8 cellular contexts compared by ENCODE assay signal in genomic region chr5:73625314-73625904, GRCh38. TPM values are rescaled to one million over a fixed set of nuclear protein-coding genes. Genes with fewer than 3 reads are reported as not detected.
DNase-seq lines count a peak whose midpoint lies in the region; ATAC-seq, FAIRE-seq and TF ChIP-seq lines count a peak whose summit lies in the region.

No MANE protein-coding gene starts in this region.

- H3K4me1 ChIP-seq in BLaER1 treated with 17β-estradiol and CSF1 and Interleukin-3, amounts not matched to agents 10 nM and 100 nM, result peaks cover 0 to 14% (median 5%) of the 10 kb centered on the region in 10 experiments; a peak in 6 of 20 replicates
- H3K4me1 ChIP-seq in body of pancreas (peaks cover 59% of the 10 kb centered on the region), keratinocyte (ENCODE audit: control insufficient read depth, extremely low read depth, insufficient read depth, low read length) (peaks cover 31% of the 10 kb centered on the region), subcutaneous abdominal adipose tissue (ENCODE audit: control insufficient read depth in 5 of 5, insufficient read depth in 5 of 5, low read length in 5 of 5) (peaks cover 0 to 21% (median 19%) of the 10 kb centered on the region in 5 donors)

- H3K27me3 ChIP-seq in BLaER1 treated with 17β-estradiol and CSF1 and Interleukin-3, amounts not matched to agents 10 nM and 100 nM, result peaks cover 8 to 17% (median 13%) of the 10 kb centered on the region in 11 experiments; a peak in 17 of 22 replicates
- H3K27me3 ChIP-seq in body of pancreas (no peaks in the 10 kb centered on the region), keratinocyte (ENCODE audit: control insufficient read depth, extremely low read depth, insufficient read depth, low read length) (no peaks in the 10 kb centered on the region), subcutaneous abdominal adipose tissue (ENCODE audit: control insufficient read depth in 5 of 5, insufficient read depth in 4 of 5, low read length in 5 of 5) (no peaks in the 10 kb centered on the region)

- ATAC-seq in HG02970 (IDR thresholded peaks at IDR 0.05; ENCODE audit: low FRiP score, unreplicated experiment) (peak; percentile 25), body of pancreas (peak; percentile 50), GM21526 (IDR thresholded peaks at IDR 0.05; ENCODE audit: low FRiP score, unreplicated experiment) (no peak)

- no peaks in the 10 kb centered on the region for H3K9me3 ChIP-seq in BLaER1 treated with 17β-estradiol and CSF1 and Interleukin-3, amounts not matched to agents 10 nM and 100 nM (replicated peaks in 1 of 11)
- H3K9me3 ChIP-seq in body of pancreas (no peaks in the 10 kb centered on the region), keratinocyte (ENCODE audit: control insufficient read depth, low read depth, low read length) (no peaks in the 10 kb centered on the region), subcutaneous abdominal adipose tissue (ENCODE audit: control insufficient read depth in 5 of 5, low read length in 5 of 5) (no peaks in the 10 kb centered on the region)

- H2AFZ ChIP-seq in keratinocyte (ENCODE audit: control insufficient read depth, low read length), result peak overlapping the region; percentile 79

- 4 to 7% methylated on average over 8 to 13 of the region's 28 CpGs for WGBS in body of pancreas, 2 donors

- H3K4me3 ChIP-seq in BLaER1 treated with 17β-estradiol and CSF1 and Interleukin-3, amounts not matched to agents 10 nM and 100 nM, result peak overlapping the region; percentile 66 to 80 (median 70)
- H3K4me3 ChIP-seq in body of pancreas (peak overlapping the region; percentile 34 to 45), keratinocyte (ENCODE audit: control insufficient read depth in 2 of 3, extremely low read depth in 1 of 3, insufficient read depth in 2 of 3, low read depth in 1 of 3, low read length in 3 of 3) (peak overlapping the region; percentile 30 to 59 (median 56)), subcutaneous abdominal adipose tissue (ENCODE audit: low read depth in 1 of 5, low read length in 5 of 5) (peak overlapping the region; percentile 61 to 82 (median 69))

- peak; percentile 48 for FAIRE-seq in keratinocyte (lab: Jason Lieb, UNC)

- peak overlapping the region; percentile 62 to 79 (median 72); a peak in 20 of 22 replicates for H3K9ac ChIP-seq in BLaER1 treated with 17β-estradiol and CSF1 and Interleukin-3, amounts not matched to agents 10 nM and 100 nM
- H3K9ac ChIP-seq in keratinocyte (ENCODE audit: control insufficient read depth, extremely low read depth, insufficient read depth, low read length), result peak overlapping the region; percentile 75
- peak overlapping the region in 4 of 5 donors; percentile 57 to 75 (median 68) for H3K9ac ChIP-seq in subcutaneous abdominal adipose tissue (ENCODE audit: low read length in 5 of 5)

- dilution Hi-C loops in keratinocyte (cut with MboI; ENCODE audit: extremely low pct_ligation_motif_present, low sequenced_read_pairs), result no loop called here

- no peaks in the 10 kb centered on the region for H4K20me1 ChIP-seq in BLaER1 treated with 17β-estradiol and CSF1 and Interleukin-3, amounts not matched to agents 10 nM and 100 nM
- H4K20me1 ChIP-seq in keratinocyte (ENCODE audit: control insufficient read depth, extremely low read depth, insufficient read depth, low read length), result no peaks in the 10 kb centered on the region

- DNase-seq in body of pancreas (no peak), keratinocyte (ENCODE audit: low read depth, low spot score) (no peak), NCI-H748 (lab: John Stamatoyannopoulos, UW; ENCODE audit: unreplicated experiment) (no peak)
- no peak for DNase-seq in activated naive CD4-positive, alpha-beta T cell treated with Interleukin-2 at 50 U/mL for 16 hours

- no peak for TF ChIP-seq CTCF in body of pancreas (IDR thresholded peaks at IDR 0.05)
- TF ChIP-seq CTCF in keratinocyte (optimal IDR thresholded peaks at IDR 0.05 in 1 of 3, IDR thresholded peaks at IDR 0.05 in 1 of 3, conservative IDR thresholded peaks at IDR 0.05 in 1 of 3; ENCODE audit: extremely low read depth in 1 of 3, insufficient read depth in 2 of 3, low read length in 3 of 3), result no peak

- H3K36me3 ChIP-seq in BLaER1 treated with 17β-estradiol and CSF1 and Interleukin-3, amounts not matched to agents 10 nM and 100 nM, result no peaks in the 10 kb centered on the region
- H3K36me3 ChIP-seq in body of pancreas (replicated peaks in 1 of 2; ENCODE audit: insufficient read depth in 1 of 2, low read depth in 2 of 2) (no peaks in the 10 kb centered on the region), keratinocyte (ENCODE audit: control insufficient read depth in 2 of 2, extremely low read depth in 1 of 2, insufficient read depth in 2 of 2, low read length in 2 of 2) (peaks cover 0 to 2% of the 10 kb centered on the region in 2 experiments), subcutaneous abdominal adipose tissue (ENCODE audit: control insufficient read depth in 5 of 5, insufficient read depth in 5 of 5, low read length in 5 of 5) (no peaks in the 10 kb centered on the region)

- peaks cover 44% of the 10 kb centered on the region for H3K79me2 ChIP-seq in keratinocyte (ENCODE audit: control insufficient read depth, insufficient read depth, low read length)

- H3K4me2 ChIP-seq in BLaER1 treated with 17β-estradiol and CSF1 and Interleukin-3, amounts not matched to agents 10 nM and 100 nM, result peak overlapping the region; percentile 91 to 100 (median 98)
- H3K4me2 ChIP-seq in keratinocyte (ENCODE audit: control insufficient read depth, extremely low read depth, insufficient read depth, low read depth, low read length), result peak overlapping the region; percentile 74

- TF ChIP-seq POLR2A in body of pancreas (IDR thresholded peaks at IDR 0.05), result no peak

- intact Hi-C loops in body of pancreas (cut with DNase I), result no loop called here

- peak overlapping the region in 7 of 11 experiments; percentile 23 to 65 (median 47); a peak in 10 of 22 replicates for H3K27ac ChIP-seq in BLaER1 treated with 17β-estradiol and CSF1 and Interleukin-3, amounts not matched to agents 10 nM and 100 nM
- H3K27ac ChIP-seq in body of pancreas, result peak overlapping the region; percentile 78 to 94 (median 90)
- peak overlapping the region; percentile 79 for H3K27ac ChIP-seq in keratinocyte (ENCODE audit: control insufficient read depth, insufficient read depth, low read length)
- H3K27ac ChIP-seq in subcutaneous abdominal adipose tissue (ENCODE audit: low read depth, low read length), result peak overlapping the region; percentile 54

- no peaks in the 10 kb centered on the region for H3K9me1 ChIP-seq in keratinocyte (ENCODE audit: control insufficient read depth, extremely low read depth, insufficient read depth, low read length)

RNA-seq across cellular contexts. Expression of gene ARHGEF28, which starts 0.6 kb away (rescaled TPM):
- 10 to 100 TPM; 63.0 to 67.2 TPM for total RNA-seq in body of pancreas
- polyA plus RNA-seq in keratinocyte, result 17.7 to 31.6 TPM (median 24.2 TPM) in 3 replicates
- polyA plus RNA-seq in keratinocyte (2011; ENCODE audit: low read depth), result 94.4 TPM
- 20.0 and 27.5 TPM in 2 replicates for polyA plus RNA-seq in keratinocyte (2011; cell fraction: cytosol; rRNA removed)
- 67.9 and 74.3 TPM in 2 replicates for polyA plus RNA-seq in keratinocyte (2011; cell fraction: nucleus; rRNA removed)
- 24.0 and 42.0 TPM in 2 replicates for polyA plus RNA-seq in keratinocyte (2012; ENCODE audit: low replicate concordance)
- polyA minus RNA-seq in keratinocyte, result 71.2 to 134 TPM (median 94.2 TPM) in 3 replicates
- 43.9 TPM for polyA minus RNA-seq in keratinocyte (2011; cell fraction: cytosol; rRNA and poly(A)+ RNA removed)
- 187 and 303 TPM in 2 replicates for polyA minus RNA-seq in keratinocyte (2011; cell fraction: nucleus; rRNA and poly(A)+ RNA removed)

RNA-seq across cellular contexts. Expression of gene UTP15, which starts 59.9 kb away (rescaled TPM):
- total RNA-seq in body of pancreas, result 10 to 100 TPM in 1 of 2 donors, 1 to 10 TPM in 1; 4.2 to 27.4 TPM
- polyA plus RNA-seq in keratinocyte, result 16.3 to 28.3 TPM (median 21.7 TPM) in 3 replicates
- 24.8 TPM for polyA plus RNA-seq in keratinocyte (2011; ENCODE audit: low read depth)
- polyA plus RNA-seq in keratinocyte (2011; cell fraction: cytosol; rRNA removed), result 9.1 and 17.4 TPM in 2 replicates
- 25.0 and 42.0 TPM in 2 replicates for polyA plus RNA-seq in keratinocyte (2011; cell fraction: nucleus; rRNA removed)
- 12.8 and 17.7 TPM in 2 replicates for polyA plus RNA-seq in keratinocyte (2012; ENCODE audit: low replicate concordance)
- polyA minus RNA-seq in keratinocyte, result 11.6 to 32.6 TPM (median 18.8 TPM) in 3 replicates
- polyA minus RNA-seq in keratinocyte (2011; cell fraction: cytosol; rRNA and poly(A)+ RNA removed), result 11.7 TPM
- 18.3 and 30.7 TPM in 2 replicates for polyA minus RNA-seq in keratinocyte (2011; cell fraction: nucleus; rRNA and poly(A)+ RNA removed)

RNA-seq across cellular contexts. Expression of gene ANKRA2, which starts 60.0 kb away (rescaled TPM):
- 10 to 100 TPM in 1 of 2 donors, 1 to 10 TPM in 1; 5.9 to 12.7 TPM for total RNA-seq in body of pancreas
- polyA plus RNA-seq in keratinocyte, result 8.7 to 20.6 TPM (median 16.6 TPM) in 3 replicates
- polyA plus RNA-seq in keratinocyte (2011; ENCODE audit: low read depth), result 21.8 TPM
- 7.6 and 15.4 TPM in 2 replicates for polyA plus RNA-seq in keratinocyte (2011; cell fraction: cytosol; rRNA removed)
- polyA plus RNA-seq in keratinocyte (2011; cell fraction: nucleus; rRNA removed), result 16.3 and 24.9 TPM in 2 replicates
- polyA plus RNA-seq in keratinocyte (2012; ENCODE audit: low replicate concordance), result 6.6 and 23.2 TPM in 2 replicates
- polyA minus RNA-seq in keratinocyte, result 0.56 to 6.6 TPM (median 6.5 TPM) in 3 replicates
- 6.3 TPM for polyA minus RNA-seq in keratinocyte (2011; cell fraction: cytosol; rRNA and poly(A)+ RNA removed)
- polyA minus RNA-seq in keratinocyte (2011; cell fraction: nucleus; rRNA and poly(A)+ RNA removed), result 9.8 and 17.0 TPM in 2 replicates
